Comparison of ENCODE assay signal across 1 cellular context in the genomic region with DNA sequence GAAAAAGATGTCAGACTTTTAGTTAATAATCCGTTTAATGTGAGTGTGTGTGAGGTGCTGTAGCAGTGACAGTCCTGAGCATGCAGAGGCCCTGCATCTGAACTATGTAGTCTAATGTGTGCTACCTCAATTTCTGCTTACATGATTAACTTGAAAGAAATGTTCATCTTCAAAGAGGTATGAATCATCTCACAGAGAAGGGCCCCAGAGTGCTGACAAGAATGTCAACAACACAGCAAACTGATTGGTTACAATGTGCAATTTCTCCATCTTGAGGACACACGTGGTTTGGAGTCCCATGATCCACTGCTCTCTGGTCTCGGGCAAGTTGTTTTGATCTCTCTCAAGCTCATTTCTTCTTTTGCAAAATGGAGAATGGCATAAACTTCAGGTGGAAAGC.
A peak's percentile ranks its signal among the peaks of the same experiment; 100 is the strongest.
TF ChIP-seq lines count a peak whose summit lies in the region.

No MANE protein-coding gene starts in this region.

TF ChIP-seq in IMR-90, 13 proteins besides CTCF, POLR2A, EP300 and RAD21 (continued from another document):
- peak; percentile 82 for TF ChIP-seq USF2 (IDR thresholded peaks at IDR 0.05; ENCODE audit: low read depth, low read length)
- TF ChIP-seq NFE2L2 (IDR thresholded peaks at IDR 0.05; ENCODE audit: low read depth, low read length): no peak
- no peak for TF ChIP-seq RFX5 (IDR thresholded peaks at IDR 0.05; ENCODE audit: low read depth, low read length)
- peak; percentile 38; the same call in 1 of the 2 replicates for TF ChIP-seq BHLHE40 (IDR thresholded peaks at IDR 0.05; ENCODE audit: low read depth, low read length)
- TF ChIP-seq SMC3 (IDR thresholded peaks at IDR 0.05; ENCODE audit: low read depth, low read length): no peak
- no peak for TF ChIP-seq RCOR1 (IDR thresholded peaks at IDR 0.05; ENCODE audit: insufficient replicate concordance, low read length)
- TF ChIP-seq CHD1 (IDR thresholded peaks at IDR 0.05; ENCODE audit: low read depth, low read length): no peak
- peak; percentile 51; the same call in 1 of the 2 replicates for TF ChIP-seq CEBPB (IDR thresholded peaks at IDR 0.05; ENCODE audit: low read depth, low read length)
- peak; percentile 52 for TF ChIP-seq FOS (IDR thresholded peaks at IDR 0.05; ENCODE audit: low read depth, low read length)
- no peak for TF ChIP-seq MAZ (IDR thresholded peaks at IDR 0.05; ENCODE audit: borderline replicate concordance, low read depth, low read length)
- peak; percentile 84 for TF ChIP-seq MXI1 (IDR thresholded peaks at IDR 0.05; ENCODE audit: borderline replicate concordance, low read depth, low read length)
